38 cellular contexts compared by ENCODE assay signal in genomic region chr2:144854596-144854995, GRCh38.
"Had no signal": no experiment of that assay in that cellular context is flagged by ENCODE, and none has a peak within 500 bp of the region (broad histone marks: within the 10 kb centered on the region; RNA-seq: fewer than 3 reads in every experiment).

No MANE protein-coding gene starts in this region.

- H3K27ac Mint-ChIP-seq: activated naive CD4-positive, alpha-beta T cell treated with anti-CD3 and anti-CD28 coated beads for 36 hours; activated naive CD4-positive, alpha-beta T cell treated with anti-CD3 and anti-CD28 coated beads, Interleukin-2, amount 10 ng/mL, durations not matched to agents 7 days and 5 days; activated naive CD4-positive, alpha-beta T cell treated with anti-CD3 and anti-CD28 coated beads, Interleukin-2, amount 50 U/mL, for 24 hours; activated naive CD4-positive, alpha-beta T cell treated with anti-CD3 and anti-CD28 coated beads, Interleukin-2, amount 50 U/mL, for 72 hours; activated naive CD8-positive, alpha-beta T cell; activated naive CD8-positive, alpha-beta T cell treated with anti-CD3 and anti-CD28 coated beads for 36 hours; activated naive CD8-positive, alpha-beta T cell treated with anti-CD3 and anti-CD28 coated beads, Interleukin-2, amount 10 ng/mL, durations not matched to agents 7 days and 5 days; activated naive CD8-positive, alpha-beta T cell treated with anti-CD3 and anti-CD28 coated beads, Interleukin-2, amount 50 U/mL, for 24 hours; activated T-cell treated with anti-CD3 and anti-CD28 coated beads, Interleukin-2, amount 50 U/mL, for 72 hours; activated T-helper 1 cell treated with anti-CD3 and anti-CD28 coated beads, Interleukin-12 subunit alpha, Interleukin-12 subunit beta, Interleukin-2, Interleukin-4 antibody, amounts not matched to agents 30 ng/mL and 10 ng/mL and 1 ng/mL, durations not matched to agents 14 hours and 24 hours and 36 hours; activated T-helper 17 cell treated with anti-CD3 and anti-CD28 coated beads, Interleukin-2, amount 50 U/mL, for 72 hours; activated T-helper 2 cell treated with anti-CD3 and anti-CD28 coated beads, Interferon-gamma antibody, Interleukin-2, Interleukin-4, amounts not matched to agents 10 μg/mL and 5 μg/mL and 100 μg/mL, durations not matched to agents 14 hours and 24 hours and 36 hours; brain had no signal

- ATAC-seq: activated naive CD4-positive, alpha-beta T cell treated with anti-CD3 and anti-CD28 coated beads, Interleukin-2, amount 50 U/mL, for 72 hours; activated naive CD8-positive, alpha-beta T cell treated with anti-CD3 and anti-CD28 coated beads, Interleukin-2, amount 50 U/mL, for 24 hours; activated T-cell treated with anti-CD3 and anti-CD28 coated beads, Interleukin-2, amount 50 U/mL, for 4 hours; activated T-cell treated with anti-CD3 and anti-CD28 coated beads, Interleukin-2, amount 50 U/mL, for 72 hours; activated T-helper 17 cell treated with anti-CD3 and anti-CD28 coated beads, Interleukin-2, amount 50 U/mL, for 72 hours; body of pancreas had no signal

- H3K27ac ChIP-seq: adrenal gland, ascending aorta, body of pancreas, brain microvascular endothelial cell, breast epithelium, cardiac muscle cell had no signal

- H3K4me1 Mint-ChIP-seq: activated naive CD4-positive, alpha-beta T cell treated with anti-CD3 and anti-CD28 coated beads, Interleukin-2, amount 10 ng/mL, durations not matched to agents 7 days and 5 days; activated naive CD4-positive, alpha-beta T cell treated with anti-CD3 and anti-CD28 coated beads, Interleukin-2, amount 50 U/mL, for 24 hours; activated naive CD8-positive, alpha-beta T cell treated with anti-CD3 and anti-CD28 coated beads for 36 hours; activated naive CD8-positive, alpha-beta T cell treated with anti-CD3 and anti-CD28 coated beads, Interleukin-2, amount 10 ng/mL, durations not matched to agents 7 days and 5 days; activated naive CD8-positive, alpha-beta T cell treated with anti-CD3 and anti-CD28 coated beads, Interleukin-2, amount 50 U/mL, for 24 hours; activated T-helper 17 cell treated with anti-CD3 and anti-CD28 coated beads, Interleukin-2, amount 50 U/mL, for 72 hours had no signal

- H3K4me3 ChIP-seq: adrenal gland, ascending aorta, body of pancreas, breast epithelium, cardiac muscle cell had no signal

- H3K4me1 ChIP-seq: adrenal gland, ascending aorta, breast epithelium had no signal

- H3K27me3 Mint-ChIP-seq: activated naive CD4-positive, alpha-beta T cell treated with anti-CD3 and anti-CD28 coated beads, Interleukin-2, amount 10 ng/mL, durations not matched to agents 7 days and 5 days; activated naive CD4-positive, alpha-beta T cell treated with anti-CD3 and anti-CD28 coated beads, Interleukin-2, amount 50 U/mL, for 24 hours; activated naive CD8-positive, alpha-beta T cell; activated naive CD8-positive, alpha-beta T cell treated with anti-CD3 and anti-CD28 coated beads for 36 hours; activated naive CD8-positive, alpha-beta T cell treated with anti-CD3 and anti-CD28 coated beads, Interleukin-2, amount 50 U/mL, for 24 hours; activated T-helper 17 cell treated with anti-CD3 and anti-CD28 coated beads, Interleukin-2, amount 50 U/mL, for 72 hours; brain; central memory CD8-positive, alpha-beta T cell had no signal

- H3K9me3 ChIP-seq: adrenal gland, ascending aorta had no signal

- H3K4me3 Mint-ChIP-seq: activated naive CD4-positive, alpha-beta T cell treated with anti-CD3 and anti-CD28 coated beads for 36 hours; activated naive CD4-positive, alpha-beta T cell treated with anti-CD3 and anti-CD28 coated beads, Interleukin-2, amount 10 ng/mL, durations not matched to agents 7 days and 5 days; activated naive CD4-positive, alpha-beta T cell treated with anti-CD3 and anti-CD28 coated beads, Interleukin-2, amount 50 U/mL, for 24 hours; activated naive CD8-positive, alpha-beta T cell; activated naive CD8-positive, alpha-beta T cell treated with anti-CD3 and anti-CD28 coated beads for 36 hours; activated naive CD8-positive, alpha-beta T cell treated with anti-CD3 and anti-CD28 coated beads, Interleukin-2, amount 10 ng/mL, durations not matched to agents 7 days and 5 days; activated naive CD8-positive, alpha-beta T cell treated with anti-CD3 and anti-CD28 coated beads, Interleukin-2, amount 50 U/mL, for 24 hours; activated T-cell treated with anti-CD3 and anti-CD28 coated beads, Interleukin-2, amount 50 U/mL, for 4 hours; activated T-cell treated with anti-CD3 and anti-CD28 coated beads, Interleukin-2, amount 50 U/mL, for 72 hours; activated T-helper 1 cell treated with anti-CD3 and anti-CD28 coated beads, Interleukin-12 subunit alpha, Interleukin-12 subunit beta, Interleukin-2, Interleukin-4 antibody, amounts not matched to agents 30 ng/mL and 10 ng/mL and 1 ng/mL, durations not matched to agents 14 hours and 24 hours and 36 hours; activated T-helper 17 cell treated with anti-CD3 and anti-CD28 coated beads, Interleukin-2, amount 50 U/mL, for 72 hours; brain; central memory CD8-positive, alpha-beta T cell had no signal

- H3K27me3 ChIP-seq: adrenal gland, ascending aorta, body of pancreas, brain microvascular endothelial cell, breast epithelium, cardiac muscle cell had no signal

- FAIRE-seq: astrocyte, bronchial epithelial cell had no signal

- DNase-seq: activated effector memory CD4-positive, alpha-beta T cell treated with anti-CD3 and anti-CD28 coated beads, Interleukin-2, amount 50 U/mL, for 16 hours; activated effector memory CD4-positive, alpha-beta T cell treated with Interleukin-2 at 50 U/mL for 16 hours; activated gamma-delta T cell; activated gamma-delta T cell treated with Interleukin-2 at 50 U/mL for 16 hours; activated naive CD4-positive, alpha-beta T cell; activated naive CD4-positive, alpha-beta T cell treated with anti-CD3 and anti-CD28 coated beads for 36 hours; activated naive CD4-positive, alpha-beta T cell treated with anti-CD3 and anti-CD28 coated beads, Interleukin-2, amount 10 ng/mL, durations not matched to agents 7 days and 5 days; activated naive CD4-positive, alpha-beta T cell treated with anti-CD3 and anti-CD28 coated beads, Interleukin-2, amount 50 U/mL, for 16 hours; activated naive CD4-positive, alpha-beta T cell treated with Interleukin-2 at 50 U/mL for 16 hours; activated naive CD8-positive, alpha-beta T cell treated with anti-CD3 and anti-CD28 coated beads for 36 hours; activated naive CD8-positive, alpha-beta T cell treated with anti-CD3 and anti-CD28 coated beads, Interleukin-2, amount 10 ng/mL, durations not matched to agents 7 days and 5 days; activated naive CD8-positive, alpha-beta T cell treated with anti-CD3 and anti-CD28 coated beads, Interleukin-2, amount 50 U/mL, for 24 hours; activated T-cell treated with anti-CD3 and anti-CD28 coated beads, Interleukin-2, amount 50 U/mL, for 4 hours; activated T-cell treated with anti-CD3 and anti-CD28 coated beads, Interleukin-2, amount 50 U/mL, for 48 hours; activated T-cell treated with anti-CD3 and anti-CD28 coated beads, Interleukin-2, amount 50 U/mL, for 72 hours; adrenal gland; amniotic stem cell; amygdala; anterior cingulate cortex; aorta; body of pancreas; brain microvascular endothelial cell; caudate nucleus; central memory CD4-positive, alpha-beta T cell; cerebellar nuclear complex had no signal

- H3K36me3 Mint-ChIP-seq: activated naive CD4-positive, alpha-beta T cell treated with anti-CD3 and anti-CD28 coated beads, Interleukin-2, amount 10 ng/mL, durations not matched to agents 7 days and 5 days; activated naive CD4-positive, alpha-beta T cell treated with anti-CD3 and anti-CD28 coated beads, Interleukin-2, amount 50 U/mL, for 24 hours; activated naive CD4-positive, alpha-beta T cell treated with anti-CD3 and anti-CD28 coated beads, Interleukin-2, amount 50 U/mL, for 72 hours; activated naive CD8-positive, alpha-beta T cell; activated naive CD8-positive, alpha-beta T cell treated with anti-CD3 and anti-CD28 coated beads for 36 hours; activated naive CD8-positive, alpha-beta T cell treated with anti-CD3 and anti-CD28 coated beads, Interleukin-2, amount 10 ng/mL, durations not matched to agents 7 days and 5 days had no signal

- H3K36me3 ChIP-seq: adrenal gland, ascending aorta, brain microvascular endothelial cell, breast epithelium, cardiac muscle cell had no signal

- H3K9me3 Mint-ChIP-seq: activated naive CD4-positive, alpha-beta T cell treated with anti-CD3 and anti-CD28 coated beads for 36 hours; activated naive CD4-positive, alpha-beta T cell treated with anti-CD3 and anti-CD28 coated beads, Interleukin-2, amount 10 ng/mL, durations not matched to agents 7 days and 5 days; activated naive CD4-positive, alpha-beta T cell treated with anti-CD3 and anti-CD28 coated beads, Interleukin-2, amount 50 U/mL, for 24 hours; activated naive CD4-positive, alpha-beta T cell treated with anti-CD3 and anti-CD28 coated beads, Interleukin-2, amount 50 U/mL, for 72 hours; activated naive CD8-positive, alpha-beta T cell treated with anti-CD3 and anti-CD28 coated beads, Interleukin-2, amount 10 ng/mL, durations not matched to agents 7 days and 5 days; activated T-cell treated with anti-CD3 and anti-CD28 coated beads, Interleukin-2, amount 50 U/mL, for 72 hours; activated T-helper 1 cell treated with anti-CD3 and anti-CD28 coated beads, Interleukin-12 subunit alpha, Interleukin-12 subunit beta, Interleukin-2, Interleukin-4 antibody, amounts not matched to agents 30 ng/mL and 10 ng/mL and 1 ng/mL, durations not matched to agents 14 hours and 24 hours and 36 hours; activated T-helper 2 cell treated with anti-CD3 and anti-CD28 coated beads, Interferon-gamma antibody, Interleukin-2, Interleukin-4, amounts not matched to agents 10 μg/mL and 5 μg/mL and 100 μg/mL, durations not matched to agents 14 hours and 24 hours and 36 hours; central memory CD8-positive, alpha-beta T cell had no signal
